ENCODE assay signal across 1 cellular context in genomic region chr4:183840311-183840710, GRCh38.
TF ChIP-seq lines count a peak whose summit lies in the region.

No MANE protein-coding gene starts in this region.

TF ChIP-seq in HepG2, 621 proteins besides CTCF, POLR2A, EP300 and RAD21 (continued from another document and continues in another):
- TF ChIP-seq, protein P1, sequence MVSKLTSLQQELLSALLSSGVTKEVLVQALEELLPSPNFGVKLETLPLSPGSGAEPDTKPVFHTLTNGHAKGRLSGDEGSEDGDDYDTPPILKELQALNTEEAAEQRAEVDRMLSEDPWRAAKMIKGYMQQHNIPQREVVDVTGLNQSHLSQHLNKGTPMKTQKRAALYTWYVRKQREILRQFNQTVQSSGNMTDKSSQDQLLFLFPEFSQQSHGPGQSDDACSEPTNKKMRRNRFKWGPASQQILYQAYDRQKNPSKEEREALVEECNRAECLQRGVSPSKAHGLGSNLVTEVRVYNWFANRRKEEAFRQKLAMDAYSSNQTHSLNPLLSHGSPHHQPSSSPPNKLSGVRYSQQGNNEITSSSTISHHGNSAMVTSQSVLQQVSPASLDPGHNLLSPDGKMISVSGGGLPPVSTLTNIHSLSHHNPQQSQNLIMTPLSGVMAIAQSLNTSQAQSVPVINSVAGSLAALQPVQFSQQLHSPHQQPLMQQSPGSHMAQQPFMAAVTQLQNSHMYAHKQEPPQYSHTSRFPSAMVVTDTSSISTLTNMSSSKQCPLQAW (CRISPR knock-in tag; IDR thresholded peaks at IDR 0.05): no peak
- TF ChIP-seq NCOR1 (IDR thresholded peaks at IDR 0.05; ENCODE audit: borderline replicate concordance, low read length): no peak
- TF ChIP-seq HMGXB4 (CRISPR knock-in tag; IDR thresholded peaks at IDR 0.05; ENCODE audit: borderline replicate concordance in 1 of 2, low read depth in 1 of 2): no peak
- TF ChIP-seq PAF1 (CRISPR knock-in tag; IDR thresholded peaks at IDR 0.05): no peak
- TF ChIP-seq HIVEP1 (CRISPR knock-in tag; IDR thresholded peaks at IDR 0.05): no peak
- no peak for TF ChIP-seq GTF3A (CRISPR knock-in tag; conservative IDR thresholded peaks at IDR 0.05)
- 0 out of 2 replicates have a peak, but pooled peaks have one; percentile 15 for TF ChIP-seq FOSL2 (CRISPR knock-in tag; IDR thresholded peaks at IDR 0.05)
- TF ChIP-seq SATB2 (CRISPR knock-in tag; IDR thresholded peaks at IDR 0.05): no peak
- TF ChIP-seq FOXO4 (CRISPR knock-in tag; conservative IDR thresholded peaks at IDR 0.05): no peak
- TF ChIP-seq CREB1 (IDR thresholded peaks at IDR 0.05): 0 out of 2 replicates have a peak, but pooled peaks have one; percentile 24
- TF ChIP-seq CREB1 (CRISPR knock-in tag; IDR thresholded peaks at IDR 0.05): peak; percentile 30; the same call in 1 of the 2 replicates
- TF ChIP-seq ZNF781 (CRISPR knock-in tag; IDR thresholded peaks at IDR 0.05; ENCODE audit: borderline replicate concordance, not compliant biosample characterization): no peak
- no peak for TF ChIP-seq SOX13 (IDR thresholded peaks at IDR 0.05)
- TF ChIP-seq SOX13 (CRISPR knock-in tag; conservative IDR thresholded peaks at IDR 0.05 in 1 of 2, IDR thresholded peaks at IDR 0.05 in 1 of 2): no peak
- no peak for TF ChIP-seq ZNF569 (CRISPR knock-in tag; IDR thresholded peaks at IDR 0.05; ENCODE audit: borderline replicate concordance)
- no peak for TF ChIP-seq MEIS2 (CRISPR knock-in tag; IDR thresholded peaks at IDR 0.05)
- no peak for TF ChIP-seq ZMYM2 (CRISPR knock-in tag; IDR thresholded peaks at IDR 0.05)
- no peak for TF ChIP-seq DMTF1 (CRISPR knock-in tag; IDR thresholded peaks at IDR 0.05)
- no peak for TF ChIP-seq ZNF503 (CRISPR knock-in tag; IDR thresholded peaks at IDR 0.05)
- no peak for TF ChIP-seq POLR2G (IDR thresholded peaks at IDR 0.05; ENCODE audit: low read depth, low read length)
- no peak for TF ChIP-seq ZNF484 (CRISPR knock-in tag; IDR thresholded peaks at IDR 0.05; ENCODE audit: borderline replicate concordance, low read depth)
- TF ChIP-seq RXRA (CRISPR knock-in tag; IDR thresholded peaks at IDR 0.05): no peak
- no peak for TF ChIP-seq ZNF598 (CRISPR knock-in tag; IDR thresholded peaks at IDR 0.05; ENCODE audit: borderline replicate concordance)
- no peak for TF ChIP-seq CBX1 (IDR thresholded peaks at IDR 0.05; ENCODE audit: low read depth)
- TF ChIP-seq ZNF607 (CRISPR knock-in tag; IDR thresholded peaks at IDR 0.05; ENCODE audit: borderline replicate concordance): no peak
- TF ChIP-seq ARID4A (CRISPR knock-in tag; IDR thresholded peaks at IDR 0.05; ENCODE audit: borderline replicate concordance): no peak
- TF ChIP-seq FOXJ3 (CRISPR knock-in tag; IDR thresholded peaks at IDR 0.05; ENCODE audit: borderline replicate concordance): peak; percentile 18; the same call in 1 of the 2 replicates
- no peak for TF ChIP-seq ZNF841 (CRISPR knock-in tag; IDR thresholded peaks at IDR 0.05; ENCODE audit: borderline replicate concordance)
- TF ChIP-seq ZNF337 (CRISPR knock-in tag; IDR thresholded peaks at IDR 0.05; ENCODE audit: borderline replicate concordance, low read depth): no peak
- TF ChIP-seq, protein P2, sequence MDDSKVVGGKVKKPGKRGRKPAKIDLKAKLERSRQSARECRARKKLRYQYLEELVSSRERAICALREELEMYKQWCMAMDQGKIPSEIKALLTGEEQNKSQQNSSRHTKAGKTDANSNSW (CRISPR knock-in tag; IDR thresholded peaks at IDR 0.05; ENCODE audit: borderline replicate concordance): no peak
- TF ChIP-seq ZNF180 (CRISPR knock-in tag; IDR thresholded peaks at IDR 0.05; ENCODE audit: borderline replicate concordance, low read depth): no peak
- no peak for TF ChIP-seq RBFOX2 (IDR thresholded peaks at IDR 0.05; ENCODE audit: low read depth, low read length)
- TF ChIP-seq THAP11 (CRISPR knock-in tag; IDR thresholded peaks at IDR 0.05): 0 out of 2 replicates have a peak, but pooled peaks have one; percentile 17
- TF ChIP-seq SNRNP70 (IDR thresholded peaks at IDR 0.05; ENCODE audit: low read depth, low read length): no peak
- no peak for TF ChIP-seq SP2 (CRISPR knock-in tag; IDR thresholded peaks at IDR 0.05)
- TF ChIP-seq ZNF605 (CRISPR knock-in tag; IDR thresholded peaks at IDR 0.05): no peak
- no peak for TF ChIP-seq ZBTB39 (CRISPR knock-in tag; IDR thresholded peaks at IDR 0.05)
- TF ChIP-seq HDAC6 (IDR thresholded peaks at IDR 0.05; ENCODE audit: low read depth, low read length): no peak
- TF ChIP-seq ATF1 (CRISPR knock-in tag; IDR thresholded peaks at IDR 0.05): peak; percentile 26; the same call in 1 of the 2 replicates
- no peak for TF ChIP-seq ZNF589 (CRISPR knock-in tag; conservative IDR thresholded peaks at IDR 0.05)
- TF ChIP-seq, protein P3, sequence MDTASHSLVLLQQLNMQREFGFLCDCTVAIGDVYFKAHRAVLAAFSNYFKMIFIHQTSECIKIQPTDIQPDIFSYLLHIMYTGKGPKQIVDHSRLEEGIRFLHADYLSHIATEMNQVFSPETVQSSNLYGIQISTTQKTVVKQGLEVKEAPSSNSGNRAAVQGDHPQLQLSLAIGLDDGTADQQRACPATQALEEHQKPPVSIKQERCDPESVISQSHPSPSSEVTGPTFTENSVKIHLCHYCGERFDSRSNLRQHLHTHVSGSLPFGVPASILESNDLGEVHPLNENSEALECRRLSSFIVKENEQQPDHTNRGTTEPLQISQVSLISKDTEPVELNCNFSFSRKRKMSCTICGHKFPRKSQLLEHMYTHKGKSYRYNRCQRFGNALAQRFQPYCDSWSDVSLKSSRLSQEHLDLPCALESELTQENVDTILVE (CRISPR knock-in tag; IDR thresholded peaks at IDR 0.05): 0 out of 2 replicates have a peak, but pooled peaks have one; percentile 28
- peak; percentile 32 for TF ChIP-seq XRCC5 (optimal IDR thresholded peaks at IDR 0.05; ENCODE audit: low read length)
- no peak for TF ChIP-seq NFATC3 (CRISPR knock-in tag; IDR thresholded peaks at IDR 0.05)
- no peak for TF ChIP-seq ZNF414 (CRISPR knock-in tag; IDR thresholded peaks at IDR 0.05)
- no peak for TF ChIP-seq ZNF558 (CRISPR knock-in tag; IDR thresholded peaks at IDR 0.05; ENCODE audit: borderline replicate concordance)
- no peak for TF ChIP-seq THRA (CRISPR knock-in tag; IDR thresholded peaks at IDR 0.05; ENCODE audit: borderline replicate concordance)
